Comparison of ENCODE assay signal across 8 cellular contexts in the genomic region with DNA sequence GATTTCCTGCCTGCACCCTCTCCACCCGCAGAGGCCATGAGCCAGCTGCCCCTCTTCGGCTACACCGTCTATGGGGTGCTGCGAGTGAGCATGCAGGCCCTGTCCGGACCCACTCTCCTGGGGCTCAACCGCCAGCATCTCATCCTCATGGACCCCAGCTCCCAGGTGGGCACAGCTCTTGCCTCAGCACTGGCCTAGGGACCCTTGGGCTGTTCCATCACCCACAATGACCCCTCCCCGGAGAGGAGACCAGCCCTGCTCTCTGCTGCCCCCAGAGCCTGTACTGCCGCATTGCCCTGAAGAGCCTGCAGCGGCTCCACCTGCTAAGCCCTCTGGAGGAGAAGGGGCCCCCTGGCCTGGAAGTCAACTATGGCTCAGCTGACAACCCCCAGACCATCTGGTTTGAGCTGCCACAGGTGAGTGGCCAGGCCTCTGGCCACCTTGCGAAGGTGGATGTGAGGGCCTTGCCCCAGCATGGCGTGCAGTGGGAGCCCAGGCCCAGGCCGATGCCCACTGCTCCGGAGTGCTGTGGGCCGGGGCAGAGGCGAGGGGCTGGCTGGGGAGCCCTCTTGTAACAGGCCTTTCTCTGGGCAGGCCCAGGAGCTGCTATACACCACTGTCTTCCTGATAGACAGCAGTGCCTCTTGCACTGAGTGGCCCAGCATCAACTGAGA. TPM values are rescaled to one million over a fixed set of nuclear protein-coding genes. Genes with fewer than 3 reads are reported as not detected.
DNase-seq lines count a peak whose midpoint lies in the region; ATAC-seq and TF ChIP-seq lines count a peak whose summit lies in the region.

No MANE protein-coding gene starts in this region.

- no peaks in the 10 kb centered on the region for H3K9me3 Mint-ChIP-seq in mesothelial cell of epicardium

- H3K4me3 Mint-ChIP-seq in mesothelial cell of epicardium = no peak overlapping the region

- no peaks in the 10 kb centered on the region for H3K27me3 Mint-ChIP-seq in mesothelial cell of epicardium (ENCODE audit: low read depth)

- ATAC-seq in HG03280 (IDR thresholded peaks at IDR 0.05; ENCODE audit: unreplicated experiment) (no peak), GM21723 (IDR thresholded peaks at IDR 0.05; ENCODE audit: unreplicated experiment) (no peak)

- peaks cover 2% of the 10 kb centered on the region for H3K36me3 Mint-ChIP-seq in mesothelial cell of epicardium

- H3K4me3 ChIP-seq in cardiac fibroblast (replicated peaks in 1 of 2; ENCODE audit: low read depth in 2 of 2, low read length in 2 of 2) = no peak overlapping the region

- peak; percentile 64 for DNase-seq in activated CD8-positive, alpha-beta memory T cell treated with anti-CD3 and anti-CD28 coated beads, Interleukin-2, amount 50 U/mL, for 48 hours
- no peak for DNase-seq in activated CD8-positive, alpha-beta memory T cell treated with anti-CD3 and anti-CD28 coated beads, Interleukin-2, amount 50 U/mL, for 4 hours
- DNase-seq in NCI-H69 (lab: John Stamatoyannopoulos, UW) (peak; percentile 67), cardiac fibroblast (ENCODE audit: low read depth in 2 of 2) (peak; percentile 19 to 23), mesothelial cell of epicardium (ENCODE audit: low spot score in 2 of 2, unreplicated experiment in 2 of 2) (no peak), T-helper 2 cell (no peak)

- H3K27ac Mint-ChIP-seq in mesothelial cell of epicardium = no peak overlapping the region

- peaks cover 6% of the 10 kb centered on the region for H3K4me1 Mint-ChIP-seq in mesothelial cell of epicardium

- TF ChIP-seq CTCF in cardiac fibroblast (IDR thresholded peaks at IDR 0.05; ENCODE audit: low read depth, low read length) (peak; percentile 87), mesothelial cell of epicardium (IDR thresholded peaks at IDR 0.05; ENCODE audit: unreplicated experiment) (peak; percentile 70)

RNA-seq across cellular contexts. Expression of gene SMIM5, which starts 7.3 kb away (rescaled TPM):
- total RNA-seq in mesothelial cell of epicardium = 0.95 to 1.7 TPM (median 1.5 TPM) in 3 replicates

RNA-seq across cellular contexts. Expression of gene MYO15B, which starts 38.4 kb away (rescaled TPM):
- total RNA-seq in mesothelial cell of epicardium = 257 to 281 TPM (median 277 TPM) in 3 replicates

RNA-seq across cellular contexts. Expression of gene RECQL5, which starts 41.0 kb away (rescaled TPM):
- 56.9 to 63.3 TPM (median 62.6 TPM) in 3 replicates for total RNA-seq in mesothelial cell of epicardium

RNA-seq across cellular contexts. Expression of gene SAP30BP, which starts 41.2 kb away (rescaled TPM):
- total RNA-seq in mesothelial cell of epicardium = 96.0 to 109 TPM (median 106 TPM) in 3 replicates

Comparison
In these comparisons a context has a peak if more than half of its experiments do, and no peak if none do; other contexts are left out.
1. DNase-seq: peak in activated CD8-positive, alpha-beta memory T cell treated with anti-CD3 and anti-CD28 coated beads, Interleukin-2, amount 50 U/mL, for 48 hours (single experiment), NCI-H69 (single experiment) and cardiac fibroblast (2 of 2); none in activated CD8-positive, alpha-beta memory T cell treated with anti-CD3 and anti-CD28 coated beads, Interleukin-2, amount 50 U/mL, for 4 hours (single experiment), mesothelial cell of epicardium (0 of 2) and T-helper 2 cell (0 of 5).